9 cellular contexts compared by ENCODE assay signal in the genomic region with DNA sequence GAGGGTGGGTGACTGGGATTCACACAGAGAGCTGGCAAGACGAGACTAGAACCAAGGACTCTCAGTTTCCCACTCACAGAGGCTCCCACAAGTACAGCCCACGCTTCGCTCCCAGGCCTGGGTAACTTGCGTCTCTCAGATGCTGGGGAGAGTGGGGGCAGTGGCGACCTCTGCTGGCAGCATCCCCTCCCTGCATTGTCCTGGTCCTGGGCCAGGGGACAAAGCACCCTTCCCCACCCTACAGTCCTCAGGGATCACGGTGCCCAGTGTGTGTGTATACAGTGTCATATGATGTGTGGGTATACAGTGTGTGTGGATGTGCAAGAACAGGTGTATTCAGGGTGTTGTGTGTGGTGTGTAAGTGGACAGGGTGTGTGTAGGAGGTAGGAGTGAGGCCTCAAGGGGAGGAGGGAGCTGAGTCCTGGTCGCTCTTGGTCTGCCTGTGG. TPM values are rescaled to one million over a fixed set of nuclear protein-coding genes. Genes with fewer than 3 reads are reported as not detected.
DNase-seq lines count a peak whose midpoint lies in the region; ATAC-seq, FAIRE-seq and TF ChIP-seq lines count a peak whose summit lies in the region.
"Had no signal": no experiment of that assay in that cellular context is flagged by ENCODE, and none has a peak within 500 bp of the region (broad histone marks: within the 10 kb centered on the region; RNA-seq: fewer than 3 reads in every experiment).

No MANE protein-coding gene starts in this region.

- H2AFZ ChIP-seq in Karpas-422 (ENCODE audit: low read length) (no peak overlapping the region), H1 (ENCODE audit: low read length) (no peak overlapping the region)

- no peak overlapping the region for H3K4me3 Mint-ChIP-seq in activated CD8-positive, alpha-beta T cell treated with anti-CD3 and anti-CD28 coated beads for 36 hours
- H3K4me3 Mint-ChIP-seq in stimulated activated naive CD8-positive, alpha-beta T cell treated with anti-CD3 and anti-CD28 coated beads, Interleukin-15, amount 100 ng/mL, for 72 hours, result no peak overlapping the region

- intact Hi-C loops in activated CD8-positive, alpha-beta T cell treated with anti-CD3 and anti-CD28 coated beads for 36 hours (cut with micrococcal nuclease), result no loop called here

- H3K9ac ChIP-seq in Karpas-422 (ENCODE audit: low read length), result no peak overlapping the region
- no peak overlapping the region for H3K9ac ChIP-seq in H1 (replicated peaks in 1 of 4; ENCODE audit: extremely low read depth in 1 of 4, low read depth in 3 of 4, low read length in 3 of 4)
- no peak overlapping the region for H3K9ac ChIP-seq in mesendoderm (ENCODE audit: low read length)

- peaks cover 27% of the 10 kb centered on the region for H3K4me1 Mint-ChIP-seq in activated CD8-positive, alpha-beta T cell treated with anti-CD3 and anti-CD28 coated beads for 36 hours (ENCODE audit: low read depth)
- peaks cover 34% of the 10 kb centered on the region for H3K4me1 Mint-ChIP-seq in stimulated activated naive CD8-positive, alpha-beta T cell treated with anti-CD3 and anti-CD28 coated beads, Interleukin-15, amount 100 ng/mL, for 72 hours

- peak; percentile 87 for DNase-seq in ELF-1 (ENCODE audit: low read depth, low spot score)
- peak; percentile 72 for DNase-seq in Karpas-422
- peak; percentile 82 for DNase-seq in activated CD8-positive, alpha-beta T cell treated with anti-CD3 and anti-CD28 coated beads for 36 hours
- DNase-seq in H1 (ENCODE audit: low read depth in 1 of 2, low spot score in 2 of 2), result peak in 1 of 2 experiments; percentile 96
- DNase-seq in mesendoderm, result peak; percentile 71
- DNase-seq in stimulated activated naive CD8-positive, alpha-beta T cell treated with anti-CD3 and anti-CD28 coated beads, Interleukin-15, amount 100 ng/mL, for 72 hours, result peak; percentile 50 to 63

- H4K20me1 ChIP-seq in Karpas-422 (ENCODE audit: insufficient read depth, low read depth, low read length) (no peaks in the 10 kb centered on the region), H1 (replicated peaks in 1 of 2; ENCODE audit: control insufficient read depth in 1 of 2, insufficient read depth in 2 of 2, low read length in 2 of 2) (peaks cover 0 to 6% of the 10 kb centered on the region in 2 experiments)

- H4K8ac ChIP-seq in H1 (ENCODE audit: extremely low read depth, insufficient read depth, low read length) (peak overlapping the region; percentile 51; the same call in 1 of the 2 replicates), mesendoderm (ENCODE audit: low read depth, low read length) (no peak overlapping the region)

- ATAC-seq in activated CD8-positive, alpha-beta T cell treated with anti-CD3 and anti-CD28 coated beads for 36 hours, result peak; percentile 60
- ATAC-seq in stimulated activated naive CD8-positive, alpha-beta T cell treated with anti-CD3 and anti-CD28 coated beads, Interleukin-15, amount 100 ng/mL, for 72 hours, result peak; percentile 41
- no peak for ATAC-seq in HG03159 (IDR thresholded peaks at IDR 0.05; ENCODE audit: unreplicated experiment)
- ATAC-seq in GM18858 (IDR thresholded peaks at IDR 0.05; ENCODE audit: unreplicated experiment), result no peak

- H3K27me3 ChIP-seq in Karpas-422 (ENCODE audit: low read length) (no peaks in the 10 kb centered on the region), H1 (replicated peaks in 1 of 4; ENCODE audit: control insufficient read depth in 3 of 4, extremely low read depth in 1 of 4, insufficient read depth in 3 of 4, low read length in 3 of 4) (peaks cover 0 to 4% (median 2%) of the 10 kb centered on the region in 4 experiments; a peak in 2 of 7 replicates), mesendoderm (ENCODE audit: insufficient read depth, low read length, poor library complexity) (no peaks in the 10 kb centered on the region)

- no peaks in the 10 kb centered on the region for H3K79me2 ChIP-seq in Karpas-422 (ENCODE audit: low read length)
- H3K79me2 ChIP-seq in H1 (ENCODE audit: control insufficient read depth in 1 of 2, insufficient read depth in 2 of 2, low read length in 2 of 2), result no peaks in the 10 kb centered on the region
- no peaks in the 10 kb centered on the region for H3K79me2 ChIP-seq in mesendoderm (ENCODE audit: control insufficient read depth, insufficient read depth, low read length)

- POLR2A ChIA-PET in activated CD8-positive, alpha-beta T cell treated with anti-CD3 and anti-CD28 coated beads for 36 hours (lab: Charles Lee), result interaction anchor here (1.2 kb wide), 1 partner anchor 36 kb away, joined by 4 read pairs; a partner anchor contains a TSS
- POLR2A ChIA-PET in H1 (lab: Charles Lee; ENCODE audit: partially characterized antibody), result interaction anchor here (0.7 kb wide), 1 partner anchor 36 kb away, joined by 3 read pairs; a partner anchor contains a TSS

- H3K36me3 Mint-ChIP-seq in activated CD8-positive, alpha-beta T cell treated with anti-CD3 and anti-CD28 coated beads for 36 hours (ENCODE audit: low read depth), result peaks cover 20% of the 10 kb centered on the region

- TF ChIP-seq RAD21 in H1 (IDR thresholded peaks at IDR 0.05 in 1 of 2, conservative IDR thresholded peaks at IDR 0.05 in 1 of 2; ENCODE audit: low read depth in 2 of 2, low read length in 2 of 2), result peak; percentile 76 to 78

- no peaks in the 10 kb centered on the region; the same call in 1 of the 2 replicates for H3K79me1 ChIP-seq in H1 (ENCODE audit: low read depth, low read length)
- no peaks in the 10 kb centered on the region for H3K79me1 ChIP-seq in mesendoderm (ENCODE audit: low read length)

- no peak overlapping the region for H3K4me3 ChIP-seq in Karpas-422 (ENCODE audit: low read length)
- H3K4me3 ChIP-seq in H1 (ENCODE audit: extremely low read depth in 1 of 4, insufficient read depth in 2 of 4, low read depth in 3 of 4, low read length in 4 of 4), result no peak overlapping the region
- no peak overlapping the region for H3K4me3 ChIP-seq in mesendoderm (ENCODE audit: low read length)
- H3K4me3 ChIP-seq: SK-N-MC had no signal

- H4K5ac ChIP-seq in H1 (ENCODE audit: insufficient read length, low read depth, low read length) (no peak overlapping the region), mesendoderm (ENCODE audit: low read length) (no peak overlapping the region)

- TF ChIP-seq CTCF in activated CD8-positive, alpha-beta T cell treated with anti-CD3 and anti-CD28 coated beads for 36 hours (IDR thresholded peaks at IDR 0.05), result peak; percentile 80
- peak in 2 of 3 experiments; percentile 92 to 99; a peak in 3 of 4 replicates for TF ChIP-seq CTCF in H1 (IDR thresholded peaks at IDR 0.05; ENCODE audit: control extremely low read depth in 1 of 3, insufficient read depth in 1 of 3, low read depth in 1 of 3, low read length in 3 of 3)

- H3K9me2 ChIP-seq in Karpas-422 (replicated peaks; ENCODE audit: insufficient read depth, low read length), result no peaks in the 10 kb centered on the region

- no peak for FAIRE-seq in H1 (lab: Jason Lieb, UNC)

- H3K23me2 ChIP-seq in H1 (ENCODE audit: low read depth, low read length), result peaks cover 4% of the 10 kb centered on the region; the same call in 1 of the 2 replicates

- WGBS in H1 (ENCODE audit: extremely low coverage in 1 of 2, insufficient coverage in 1 of 2, insufficient read length in 1 of 2, insufficient replicate concordance in 2 of 2, low coverage in 1 of 2, low lambda C conversion rate in 2 of 2, missing lambda C conversion rate in 1 of 2), 2 experiments, result 62% methylated on average over 7 of the region's 7 CpGs; no CpG with 5 or more reads in 1 of the 2 experiments
- WGBS in mesendoderm (ENCODE audit: extremely low coverage, insufficient coverage, low lambda C conversion rate), result no CpG with 5 or more reads among the region's 7 CpGs

- H3K56ac ChIP-seq in H1 (replicated peaks; ENCODE audit: insufficient read length, low read depth, low read length), result no peak overlapping the region
- no peak overlapping the region for H3K56ac ChIP-seq in mesendoderm (ENCODE audit: low read length)

- H2BK15ac ChIP-seq in H1 (ENCODE audit: low read length) (no peak overlapping the region), mesendoderm (replicated peaks; ENCODE audit: low read depth) (no peak overlapping the region)

- H3K9me3 ChIP-seq in Karpas-422 (ENCODE audit: low read length), result no peaks in the 10 kb centered on the region
- no peaks in the 10 kb centered on the region for H3K9me3 ChIP-seq in H1 (ENCODE audit: insufficient read depth in 2 of 2, low read depth in 1 of 2, low read length in 1 of 2)

- H3K18ac ChIP-seq in H1 (ENCODE audit: extremely low read depth, low read length) (no peak overlapping the region), mesendoderm (ENCODE audit: low read length) (no peak overlapping the region)

- H3K27ac ChIP-seq in Karpas-422 (ENCODE audit: low read length) (no peak overlapping the region), H1 (ENCODE audit: low read depth, low read length) (no peak overlapping the region), mesendoderm (ENCODE audit: low read depth, low read length) (no peak overlapping the region)
- H3K27ac ChIP-seq: SK-N-MC had no signal

- H3K23ac ChIP-seq in H1 (ENCODE audit: insufficient read length) (no peak overlapping the region), mesendoderm (ENCODE audit: low read length) (no peak overlapping the region)

- no peak overlapping the region for H2BK20ac ChIP-seq in H1 (ENCODE audit: low read length)

- H2BK12ac ChIP-seq in H1 (ENCODE audit: low read depth, low read length), result peak overlapping the region; percentile 13; the same call in 1 of the 2 replicates

- no peaks in the 10 kb centered on the region for H3K27me3 Mint-ChIP-seq in activated CD8-positive, alpha-beta T cell treated with anti-CD3 and anti-CD28 coated beads for 36 hours
- H3K27me3 Mint-ChIP-seq in stimulated activated naive CD8-positive, alpha-beta T cell treated with anti-CD3 and anti-CD28 coated beads, Interleukin-15, amount 100 ng/mL, for 72 hours, result no peaks in the 10 kb centered on the region

- no peak overlapping the region for H3K4ac ChIP-seq in H1 (replicated peaks; ENCODE audit: insufficient read length, low read depth, low read length)
- no peak overlapping the region for H3K4ac ChIP-seq in mesendoderm (ENCODE audit: low read depth, low read length)

- no peak overlapping the region; the same call in 1 of the 2 replicates for H2AK5ac ChIP-seq in H1 (ENCODE audit: low read depth, low read length)
- H2AK5ac ChIP-seq in mesendoderm (ENCODE audit: low read length), result no peak overlapping the region

- TF ChIP-seq POLR2A in H1 (IDR thresholded peaks at IDR 0.05; ENCODE audit: control extremely low read depth in 1 of 2, low read depth in 2 of 2, low read length in 2 of 2), result no peak

- no peaks in the 10 kb centered on the region for H3K9me3 Mint-ChIP-seq in activated CD8-positive, alpha-beta T cell treated with anti-CD3 and anti-CD28 coated beads for 36 hours
- no peaks in the 10 kb centered on the region for H3K9me3 Mint-ChIP-seq in stimulated activated naive CD8-positive, alpha-beta T cell treated with anti-CD3 and anti-CD28 coated beads, Interleukin-15, amount 100 ng/mL, for 72 hours

- peaks cover 6% of the 10 kb centered on the region; the same call in 1 of the 2 replicates for H3K36me3 ChIP-seq in Karpas-422 (ENCODE audit: insufficient read depth, low read length)
- H3K36me3 ChIP-seq in H1 (ENCODE audit: control insufficient read depth in 2 of 4, insufficient read depth in 4 of 4, low read length in 3 of 4), result peaks cover 0 to 2% (median under 1%) of the 10 kb centered on the region in 4 experiments; a peak in 1 of 8 replicates
- no peaks in the 10 kb centered on the region for H3K36me3 ChIP-seq in mesendoderm (ENCODE audit: control insufficient read depth, insufficient read depth, low read length)

- H3K14ac ChIP-seq in H1 (ENCODE audit: insufficient read length), result no peak overlapping the region

- H3K4me1 ChIP-seq in Karpas-422 (ENCODE audit: low read length) (peaks cover 8% of the 10 kb centered on the region), H1 (replicated peaks in 1 of 4; ENCODE audit: control insufficient read depth in 3 of 4, insufficient read depth in 4 of 4, low read length in 3 of 4) (peaks cover 0 to 6% (median 4%) of the 10 kb centered on the region in 4 experiments; a peak in 6 of 7 replicates), mesendoderm (ENCODE audit: control insufficient read depth, low read depth, low read length) (peaks cover 2% of the 10 kb centered on the region)

- H2BK120ac ChIP-seq in H1 (replicated peaks; ENCODE audit: low read depth, low read length) (no peak overlapping the region), mesendoderm (ENCODE audit: low read depth, low read length) (no peak overlapping the region)

- H3K4me2 ChIP-seq in Karpas-422 (ENCODE audit: low read depth, low read length, poor library complexity, severe bottlenecking), result no peak overlapping the region
- H3K4me2 ChIP-seq in H1 (ENCODE audit: insufficient read depth in 1 of 2, low read depth in 2 of 2, low read length in 2 of 2), result no peak overlapping the region
- H3K4me2 ChIP-seq in mesendoderm (ENCODE audit: low read length), result no peak overlapping the region

- H3K27ac Mint-ChIP-seq in activated CD8-positive, alpha-beta T cell treated with anti-CD3 and anti-CD28 coated beads for 36 hours, result peak overlapping the region; percentile 66
- peak overlapping the region in 1 of 2 donors; percentile 13 for H3K27ac Mint-ChIP-seq in stimulated activated naive CD8-positive, alpha-beta T cell treated with anti-CD3 and anti-CD28 coated beads, Interleukin-15, amount 100 ng/mL, for 72 hours

- CTCF ChIA-PET in activated CD8-positive, alpha-beta T cell treated with anti-CD3 and anti-CD28 coated beads for 36 hours (lab: Charles Lee), result interaction anchor here (0.8 to 4.1 kb wide), 16 partner anchors 10 to 148 kb away, joined by 3 to 35 read pairs (median 6); a partner anchor contains a TSS
- CTCF ChIA-PET in H1 (lab: Charles Lee; ENCODE audit: partially characterized antibody), result interaction anchor here (0.7 to 5.3 kb wide), 59 partner anchors 11 to 664 kb away, joined by 3 to 75 read pairs (median 4); a partner anchor contains a TSS

- H2BK5ac ChIP-seq in H1 (ENCODE audit: low read depth, low read length) (no peak overlapping the region), mesendoderm (ENCODE audit: low read length) (no peak overlapping the region)

- TF ChIP-seq EP300 in H1 (IDR thresholded peaks at IDR 0.05; ENCODE audit: borderline replicate concordance in 1 of 2, low read depth in 2 of 2, low read length in 2 of 2), result no peak

- peak overlapping the region; percentile 26 for H4K91ac ChIP-seq in H1 (replicated peaks; ENCODE audit: insufficient read length, low read length)

RNA-seq across cellular contexts. Expression of a gene that starts 12.8 kb away (rescaled TPM):
- total RNA-seq in Karpas-422 (2014; rRNA removed; shearing (Covaris generic); ENCODE audit: low replicate concordance), result 9.7 and 19.9 TPM in 2 replicates
- total RNA-seq in activated CD8-positive, alpha-beta T cell treated with anti-CD3 and anti-CD28 coated beads for 36 hours, result 10 to 100 TPM; 11.4 to 11.7 TPM
- total RNA-seq in H1 (2021; fragmentation: NEBNext Ultra II Directional; extraction: Animal tissue kit (Norgen Biotek cat#: 25700)), result 4.1 and 4.6 TPM in 2 replicates
- 4.2 and 7.4 TPM in 2 replicates for polyA plus RNA-seq in H1 (2011; rRNA removed)
- 5.9 TPM for polyA plus RNA-seq in H1 (2011; cell fraction: cytosol; rRNA removed)
- 20.0 TPM for polyA plus RNA-seq in H1 (2011; cell fraction: nucleus; rRNA removed)
- polyA plus RNA-seq in H1 (2012, experiment 1 of 2), result 2.4 to 5.7 TPM (median 4.2 TPM) in 4 replicates
- 3.4 TPM for polyA plus RNA-seq in H1 (2012, experiment 2 of 2)
- polyA plus RNA-seq in H1 (2013, experiment 1 of 2), result 1.4 TPM
- 1.5 TPM for polyA plus RNA-seq in H1 (2013, experiment 2 of 2)
- 7.7 and 8.0 TPM in 2 replicates for polyA minus RNA-seq in H1 (2011; rRNA and poly(A)+ RNA removed)
- 2.5 TPM for polyA minus RNA-seq in H1 (2011; cell fraction: cytosol; rRNA and poly(A)+ RNA removed)
- 11.4 TPM for polyA minus RNA-seq in H1 (2011; cell fraction: nucleus; rRNA and poly(A)+ RNA removed)
- 1.9 TPM for polyA plus RNA-seq in mesendoderm (2013, experiment 1 of 2)
- polyA plus RNA-seq in mesendoderm (2013, experiment 2 of 2), result 2.2 TPM

RNA-seq across cellular contexts. Expression of a gene that starts 26.0 kb away (rescaled TPM):
- total RNA-seq in Karpas-422 (2014; rRNA removed; shearing (Covaris generic); ENCODE audit: low replicate concordance), result 0.89 and 2.2 TPM in 2 replicates
- total RNA-seq in activated CD8-positive, alpha-beta T cell treated with anti-CD3 and anti-CD28 coated beads for 36 hours, result 1 to 10 TPM; 6.2 to 8.2 TPM
- total RNA-seq in H1 (2021; fragmentation: NEBNext Ultra II Directional; extraction: Animal tissue kit (Norgen Biotek cat#: 25700)), result 15.7 and 19.2 TPM in 2 replicates
- 15.3 and 25.7 TPM in 2 replicates for polyA plus RNA-seq in H1 (2011; rRNA removed)
- 16.8 TPM for polyA plus RNA-seq in H1 (2011; cell fraction: cytosol; rRNA removed)
- polyA plus RNA-seq in H1 (2011; cell fraction: nucleus; rRNA removed), result 40.8 TPM
- 10.7 to 22.5 TPM (median 19.3 TPM) in 4 replicates for polyA plus RNA-seq in H1 (2012, experiment 1 of 2)
- polyA plus RNA-seq in H1 (2012, experiment 2 of 2), result 24.9 TPM
- polyA plus RNA-seq in H1 (2013, experiment 1 of 2), result 16.6 TPM
- 15.4 TPM for polyA plus RNA-seq in H1 (2013, experiment 2 of 2)
- polyA minus RNA-seq in H1 (2011; rRNA and poly(A)+ RNA removed), result 15.5 and 19.6 TPM in 2 replicates
- polyA minus RNA-seq in H1 (2011; cell fraction: cytosol; rRNA and poly(A)+ RNA removed), result 9.8 TPM
- polyA minus RNA-seq in H1 (2011; cell fraction: nucleus; rRNA and poly(A)+ RNA removed), result 18.4 TPM
- 6.8 TPM for polyA plus RNA-seq in mesendoderm (2013, experiment 1 of 2)
- polyA plus RNA-seq in mesendoderm (2013, experiment 2 of 2), result 6.6 TPM

RNA-seq across cellular contexts. Expression of a gene that starts 35.6 kb away (rescaled TPM):
- total RNA-seq in Karpas-422 (2014; rRNA removed; shearing (Covaris generic); ENCODE audit: low replicate concordance), result not detected in 2 replicates
- total RNA-seq in activated CD8-positive, alpha-beta T cell treated with anti-CD3 and anti-CD28 coated beads for 36 hours, result under 1 TPM; 0.20 to 0.36 TPM
- total RNA-seq in H1 (2021; fragmentation: NEBNext Ultra II Directional; extraction: Animal tissue kit (Norgen Biotek cat#: 25700)), result 0.75 and 0.76 TPM in 2 replicates
- polyA plus RNA-seq in H1 (2011; rRNA removed), result 0.26 and 0.36 TPM in 2 replicates
- polyA plus RNA-seq in H1 (2011; cell fraction: cytosol; rRNA removed), result 0.31 TPM
- polyA plus RNA-seq in H1 (2011; cell fraction: nucleus; rRNA removed), result 3.0 TPM
- 0.43 to 0.87 TPM (median 0.62 TPM) in 4 replicates for polyA plus RNA-seq in H1 (2012, experiment 1 of 2)
- polyA plus RNA-seq in H1 (2012, experiment 2 of 2), result 0.29 TPM
- polyA plus RNA-seq in H1 (2013, experiment 1 of 2), result 1.4 TPM
- polyA plus RNA-seq in H1 (2013, experiment 2 of 2), result 0.17 TPM
- 0.63 and 1.4 TPM in 2 replicates for polyA minus RNA-seq in H1 (2011; rRNA and poly(A)+ RNA removed)
- 0.29 TPM for polyA minus RNA-seq in H1 (2011; cell fraction: cytosol; rRNA and poly(A)+ RNA removed)
- polyA minus RNA-seq in H1 (2011; cell fraction: nucleus; rRNA and poly(A)+ RNA removed), result 3.0 TPM
- 0.28 TPM for polyA plus RNA-seq in mesendoderm (2013, experiment 1 of 2)
- polyA plus RNA-seq in mesendoderm (2013, experiment 2 of 2), result 0.25 TPM

Comparison
In these comparisons a context has a peak if more than half of its experiments do, and no peak if none do; other contexts are left out.
1. ATAC-seq: peak in activated CD8-positive, alpha-beta T cell treated with anti-CD3 and anti-CD28 coated beads for 36 hours (single experiment) and stimulated activated naive CD8-positive, alpha-beta T cell treated with anti-CD3 and anti-CD28 coated beads, Interleukin-15, amount 100 ng/mL, for 72 hours (single experiment); none in HG03159 (single experiment) and GM18858 (single experiment).